In the genomic region with DNA sequence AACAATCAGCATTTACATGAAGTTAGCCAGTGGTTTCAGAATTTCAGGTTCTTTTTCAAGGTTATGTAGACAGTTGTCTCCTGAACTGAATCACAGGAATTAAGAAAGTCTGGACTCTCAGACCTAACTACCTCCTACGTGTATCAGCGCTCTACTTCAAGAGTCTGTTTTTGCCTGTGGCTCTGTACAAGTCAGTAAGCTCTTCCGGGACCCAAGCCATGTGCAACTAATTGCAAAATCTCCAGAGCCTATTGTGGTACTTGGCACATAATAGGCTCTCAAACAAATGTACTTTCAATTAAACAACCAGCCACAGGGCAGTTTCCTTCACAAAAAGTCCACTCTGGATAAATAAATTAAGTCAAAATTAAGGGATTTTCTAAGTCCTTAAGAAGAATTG, we compare ENCODE assay signal across 12 cellular contexts.
DNase-seq lines count a peak whose midpoint lies in the region; ATAC-seq, FAIRE-seq and TF ChIP-seq lines count a peak whose summit lies in the region.
"Had no signal": no experiment of that assay in that cellular context is flagged by ENCODE, and none has a peak within 500 bp of the region (broad histone marks: within the 10 kb centered on the region; RNA-seq: fewer than 3 reads in every experiment).

No MANE protein-coding gene starts in this region.

- no peaks in the 10 kb centered on the region for H4K20me1 ChIP-seq in astrocyte (ENCODE audit: insufficient read depth, low read length)

- peak; percentile 77 to 79 for ATAC-seq in left cardiac atrium
- no peak for ATAC-seq in HG03025 (IDR thresholded peaks at IDR 0.05; ENCODE audit: low FRiP score, unreplicated experiment)
- no peak for ATAC-seq in GM19455 (IDR thresholded peaks at IDR 0.05; ENCODE audit: unreplicated experiment)
- ATAC-seq: A549 had no signal

- no peak for FAIRE-seq in astrocyte (lab: Jason Lieb, UNC)
- FAIRE-seq: A549, kidney had no signal

- DNase-seq in NCI-H1417 (lab: John Stamatoyannopoulos, UW): peak in 2 of 3 experiments; percentile 3 to 61
- DNase-seq in NCI-H1417 treated with DMSO at 0.1 percent for 48 hours (lab: John Stamatoyannopoulos, UW): no peak
- peak; percentile 61 for DNase-seq in astrocyte (ENCODE audit: low read depth)
- DNase-seq in left cardiac atrium: peak; percentile 38
- DNase-seq in tibial artery: peak; percentile 66 to 81
- no peak for DNase-seq in HFFc6
- DNase-seq: activated T-cell treated with anti-CD3 and anti-CD28 coated beads for 4 hours, kidney, NCI-H1048 had no signal

- H3K27ac ChIP-seq in astrocyte (ENCODE audit: low read depth, low read length) (no peak overlapping the region), tibial artery (peak overlapping the region; percentile 64 to 73)
- H3K27ac ChIP-seq: A549 had no signal

- H3K27ac Mint-ChIP-seq in astrocyte (ENCODE audit: unreplicated experiment): no peak overlapping the region
- no peak overlapping the region for H3K27ac Mint-ChIP-seq in HFFc6

- H3K9ac ChIP-seq in astrocyte (ENCODE audit: low read length): no peak overlapping the region

- no peak overlapping the region for H2AFZ ChIP-seq in astrocyte (ENCODE audit: low read depth, low read length)

- H3K4me2 ChIP-seq in astrocyte (ENCODE audit: low read length): no peak overlapping the region
- H3K4me2 ChIP-seq: A549 had no signal

- H3K36me3 Mint-ChIP-seq in astrocyte (ENCODE audit: low read depth, unreplicated experiment) (no peaks in the 10 kb centered on the region), HFFc6 (ENCODE audit: low read depth) (no peaks in the 10 kb centered on the region)

- H3K27me3 ChIP-seq in astrocyte (ENCODE audit: insufficient read depth, low read length): no peaks in the 10 kb centered on the region
- H3K27me3 ChIP-seq in tibial artery: no peaks in the 10 kb centered on the region

- H3K9me3 ChIP-seq in astrocyte (ENCODE audit: insufficient read depth, low read depth, low read length) (no peaks in the 10 kb centered on the region), tibial artery (no peaks in the 10 kb centered on the region)
- H3K9me3 ChIP-seq: A549 had no signal

- H3K4me3 Mint-ChIP-seq in astrocyte (ENCODE audit: unreplicated experiment) (no peak overlapping the region), HFFc6 (no peak overlapping the region)

- H3K4me3 ChIP-seq in astrocyte (ENCODE audit: insufficient read depth, low read depth, low read length) (no peak overlapping the region), tibial artery (no peak overlapping the region)
- H3K4me3 ChIP-seq: A549 had no signal

- H3K79me2 ChIP-seq in astrocyte (ENCODE audit: insufficient read depth, low read length): no peaks in the 10 kb centered on the region

- peaks cover 4% of the 10 kb centered on the region for H3K4me1 ChIP-seq in astrocyte (ENCODE audit: insufficient read depth, low read length)
- H3K4me1 ChIP-seq in tibial artery: peaks cover 0 to 51% (median 28%) of the 10 kb centered on the region in 4 donors
- H3K4me1 ChIP-seq: A549 had no signal

- H3K36me3 ChIP-seq in astrocyte (ENCODE audit: insufficient read depth, low read length) (no peaks in the 10 kb centered on the region), tibial artery (no peaks in the 10 kb centered on the region)

- H3K4me1 Mint-ChIP-seq in astrocyte (ENCODE audit: low read depth, unreplicated experiment) (peaks cover 35% of the 10 kb centered on the region), HFFc6 (ENCODE audit: low read depth) (no peaks in the 10 kb centered on the region)

- H3K27me3 Mint-ChIP-seq in astrocyte (ENCODE audit: low read depth, unreplicated experiment) (no peaks in the 10 kb centered on the region), HFFc6 (ENCODE audit: insufficient read depth) (no peaks in the 10 kb centered on the region; the same call in 1 of the 2 replicates)

- H3K9me3 Mint-ChIP-seq in astrocyte (ENCODE audit: unreplicated experiment) (no peaks in the 10 kb centered on the region), HFFc6 (peaks cover 23% of the 10 kb centered on the region)

- TF ChIP-seq CTCF in astrocyte (IDR thresholded peaks at IDR 0.05; ENCODE audit: insufficient read depth, low read depth, low read length) (no peak), tibial artery (IDR thresholded peaks at IDR 0.05) (no peak), HFFc6 (IDR thresholded peaks at IDR 0.05) (no peak)

- intact Hi-C loops in left cardiac atrium (cut with DNase I): no loop called here
- intact Hi-C loops in tibial artery (cut with DNase I; ENCODE audit: low total_unique reads): no loop called here

Comparison
In these comparisons a context has a peak if more than half of its experiments do, and no peak if none do; other contexts are left out.
1. DNase-seq: peak in NCI-H1417 (2 of 3), astrocyte (single experiment), left cardiac atrium (single experiment) and tibial artery (2 of 2); none in NCI-H1417 treated with DMSO at 0.1 percent for 48 hours (single experiment) and HFFc6 (single experiment).
2. ATAC-seq: peak in left cardiac atrium (2 of 2); none in HG03025 (single experiment) and GM19455 (single experiment).